Comparison of ENCODE assay signal across 8 cellular contexts in the genomic region with DNA sequence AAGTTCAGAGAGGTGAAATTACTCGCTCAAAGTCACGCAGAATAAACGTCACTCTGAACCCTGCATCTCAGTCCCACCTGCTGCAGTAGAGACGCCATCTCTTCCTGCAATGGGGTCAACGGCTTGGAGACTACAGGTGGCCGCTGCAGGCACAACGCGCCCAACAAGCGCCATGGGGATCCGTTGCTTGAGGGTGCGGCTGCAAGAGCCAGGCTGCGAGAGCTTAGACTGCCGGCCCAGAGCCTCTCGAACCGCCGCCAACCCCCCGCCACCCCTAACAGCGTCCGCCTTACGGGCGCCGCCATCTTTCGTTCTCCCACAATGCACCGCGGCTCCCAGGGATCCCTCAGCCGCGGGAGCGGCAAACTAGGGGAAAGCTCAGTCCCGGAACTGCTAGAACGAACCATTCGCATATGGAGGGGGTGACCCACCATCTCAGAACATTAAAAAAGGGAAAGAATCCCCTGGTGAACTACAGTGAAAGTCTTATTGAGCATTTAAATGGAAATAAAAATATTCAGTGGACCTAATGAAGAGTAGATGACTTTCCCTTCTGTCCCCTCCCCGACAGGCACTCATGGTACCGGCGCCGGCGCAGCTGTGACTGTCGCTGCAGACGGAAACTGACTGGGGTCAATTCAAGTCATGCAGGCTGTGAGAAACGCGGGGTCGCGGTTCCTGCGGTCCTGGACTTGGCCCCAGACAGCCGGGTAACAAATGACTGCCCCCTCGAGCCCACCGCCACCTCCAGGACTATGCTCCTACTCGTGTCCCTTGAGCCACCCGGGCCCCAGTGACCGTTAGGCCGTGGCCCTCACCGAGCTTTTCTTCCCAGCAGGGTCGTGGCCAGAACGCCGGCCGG. TPM values are rescaled to one million over a fixed set of nuclear protein-coding genes. Genes with fewer than 3 reads are reported as not detected.
DNase-seq lines count a peak whose midpoint lies in the region; ATAC-seq and TF ChIP-seq lines count a peak whose summit lies in the region.

A gene (minus strand): TSS at position 316 of the 862 bp plus-strand sequence. CDS start 11 bp downstream, at position 305.
A gene (plus strand): TSS at position 636 of the 862 bp plus-strand sequence. CDS start 10 bp downstream, at position 646.

- CTCF ChIA-PET in SK-N-SH (lab: Yijun Ruan, JAX), result interaction anchor here (0.7 to 5.3 kb wide), 10 partner anchors 9 to 438 kb away, joined by 3 to 31 read pairs (median 4); no protein-coding TSS in a partner anchor

- peaks cover 9% of the 10 kb centered on the region for H3F3A ChIP-seq in SK-N-SH (replicated peaks; ENCODE audit: insufficient read depth)

- no peak for TF ChIP-seq CTCF in NB4 (IDR thresholded peaks at IDR 0.05; ENCODE audit: low read depth, low read length)
- no peak for TF ChIP-seq CTCF in SK-N-SH (IDR thresholded peaks at IDR 0.05)
- TF ChIP-seq CTCF in suprapubic skin (IDR thresholded peaks at IDR 0.05), result no peak

- H3K4me3 ChIP-seq in GM08714 (ENCODE audit: low read length), result peak within 1 kb of the TSS; percentile 91
- peak within 1 kb of the TSS; percentile 86 for H3K4me3 ChIP-seq in NB4 (ENCODE audit: low read depth, low read length)
- peak within 1 kb of the TSS; percentile 94 to 97 for H3K4me3 ChIP-seq in SK-N-SH (ENCODE audit: low read depth in 2 of 2, low read length in 1 of 2)
- peak within 1 kb of the TSS; percentile 95 for H3K4me3 ChIP-seq in suprapubic skin

- peak within 1 kb of the TSS; percentile 77 to 95 for H3K27ac ChIP-seq in SK-N-SH (ENCODE audit: low read depth in 2 of 2, low read length in 1 of 2)
- peak within 1 kb of the TSS; percentile 91 for H3K27ac ChIP-seq in suprapubic skin

- H3K27me3 ChIP-seq in SK-N-SH (ENCODE audit: insufficient read depth) (no peaks in the 10 kb centered on the region), suprapubic skin (no peaks in the 10 kb centered on the region)

- H3K4me1 ChIP-seq in SK-N-SH (ENCODE audit: control insufficient read depth in 1 of 2, insufficient read depth in 2 of 2, low read depth in 1 of 2, low read length in 1 of 2) (peaks cover 8 to 17% of the 10 kb centered on the region in 2 experiments; a peak in 3 of 4 replicates), suprapubic skin (peaks cover 23% of the 10 kb centered on the region)

- POLR2A ChIA-PET in SK-N-SH (lab: Yijun Ruan, JAX), result interaction anchor here (0.5 to 1.0 kb wide), 3 partner anchors 12 to 211 kb away, joined by 3 to 4 read pairs (median 4); a partner anchor contains a TSS

- H3K79me2 ChIP-seq in SK-N-SH (ENCODE audit: insufficient read depth), result peaks cover 39% of the 10 kb centered on the region

- TF ChIP-seq EP300 in SK-N-SH (IDR thresholded peaks at IDR 0.05; ENCODE audit: borderline replicate concordance in 1 of 2, low read depth in 1 of 2, low read length in 1 of 2), result peak in 1 of 2 experiments; percentile 58; a peak in 1 of 4 replicates
- no peak for TF ChIP-seq EP300 in suprapubic skin (IDR thresholded peaks at IDR 0.05)

- H3K9me3 ChIP-seq in SK-N-SH (no peaks in the 10 kb centered on the region), suprapubic skin (no peaks in the 10 kb centered on the region)

- H3K9ac ChIP-seq in SK-N-SH, result peak within 1 kb of the TSS; percentile 77

- no peaks in the 10 kb centered on the region for H3K9me2 ChIP-seq in SK-N-SH

- DNase-seq in NB4 (ENCODE audit: low read depth) (peak; percentile 90), SK-N-SH (peak; percentile 92), globus pallidus (ENCODE audit: low spot score) (peak; percentile 91), occipital lobe (lab: John Stamatoyannopoulos, UW) (peak; percentile 77), suprapubic skin (ENCODE audit: low spot score in 2 of 2) (peak; percentile 89 to 93)
- peak; percentile 91 for DNase-seq in activated naive CD4-positive, alpha-beta T cell treated with anti-CD3 and anti-CD28 coated beads, Interleukin-2, amount 50 U/mL, for 16 hours

- H3K4me2 ChIP-seq in SK-N-SH, result peak within 1 kb of the TSS; percentile 88

- ATAC-seq in HG02571 (IDR thresholded peaks at IDR 0.05; ENCODE audit: unreplicated experiment), result peak; percentile 87

- peak within 1 kb of the TSS; percentile 65 for H2AFZ ChIP-seq in SK-N-SH (ENCODE audit: low read depth)

- no peaks in the 10 kb centered on the region for H4K20me1 ChIP-seq in SK-N-SH (ENCODE audit: insufficient read depth)

- under 1% methylated on average over 32 of the region's 55 CpGs for WGBS in SK-N-SH (ENCODE audit: low lambda C conversion rate)
- WGBS in suprapubic skin, result under 1% methylated on average over 29 of the region's 55 CpGs

- peak; percentile 70 for TF ChIP-seq POLR2A in NB4 (IDR thresholded peaks at IDR 0.05; ENCODE audit: extremely low read depth, insufficient read length)
- TF ChIP-seq POLR2A in suprapubic skin (IDR thresholded peaks at IDR 0.05), result no peak

- TF ChIP-seq RAD21 in SK-N-SH (IDR thresholded peaks at IDR 0.05; ENCODE audit: low read length), result no peak

- H3K36me3 ChIP-seq in SK-N-SH (replicated peaks in 1 of 2; ENCODE audit: control insufficient read depth in 1 of 2, insufficient read depth in 2 of 2, low read length in 1 of 2) (peaks cover 9 to 44% of the 10 kb centered on the region in 2 experiments), suprapubic skin (peaks cover 29% of the 10 kb centered on the region)

TF ChIP-seq in SK-N-SH, 30 proteins besides CTCF, POLR2A, EP300 and RAD21 (continues in another document):
- TF ChIP-seq NFIC (IDR thresholded peaks at IDR 0.05; ENCODE audit: borderline replicate concordance), result no peak
- TF ChIP-seq, protein P1, sequence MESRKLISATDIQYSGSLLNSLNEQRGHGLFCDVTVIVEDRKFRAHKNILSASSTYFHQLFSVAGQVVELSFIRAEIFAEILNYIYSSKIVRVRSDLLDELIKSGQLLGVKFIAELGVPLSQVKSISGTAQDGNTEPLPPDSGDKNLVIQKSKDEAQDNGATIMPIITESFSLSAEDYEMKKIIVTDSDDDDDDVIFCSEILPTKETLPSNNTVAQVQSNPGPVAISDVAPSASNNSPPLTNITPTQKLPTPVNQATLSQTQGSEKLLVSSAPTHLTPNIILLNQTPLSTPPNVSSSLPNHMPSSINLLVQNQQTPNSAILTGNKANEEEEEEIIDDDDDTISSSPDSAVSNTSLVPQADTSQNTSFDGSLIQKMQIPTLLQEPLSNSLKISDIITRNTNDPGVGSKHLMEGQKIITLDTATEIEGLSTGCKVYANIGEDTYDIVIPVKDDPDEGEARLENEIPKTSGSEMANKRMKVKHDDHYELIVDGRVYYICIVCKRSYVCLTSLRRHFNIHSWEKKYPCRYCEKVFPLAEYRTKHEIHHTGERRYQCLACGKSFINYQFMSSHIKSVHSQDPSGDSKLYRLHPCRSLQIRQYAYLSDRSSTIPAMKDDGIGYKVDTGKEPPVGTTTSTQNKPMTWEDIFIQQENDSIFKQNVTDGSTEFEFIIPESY (IDR thresholded peaks at IDR 0.05; ENCODE audit: borderline replicate concordance, low read depth), result no peak
- TF ChIP-seq NRF1 (IDR thresholded peaks at IDR 0.05; ENCODE audit: low read depth, low read length), result peak; percentile 49
- TF ChIP-seq TEAD4 (IDR thresholded peaks at IDR 0.05; ENCODE audit: borderline replicate concordance, insufficient read depth), result no peak
- TF ChIP-seq GATA2 (CRISPR knock-in tag; IDR thresholded peaks at IDR 0.05), result no peak
- no peak for TF ChIP-seq EZH2phosphoT487 (IDR thresholded peaks at IDR 0.05; ENCODE audit: borderline replicate concordance, low read depth)
- TF ChIP-seq FOXJ3 (CRISPR knock-in tag; IDR thresholded peaks at IDR 0.05), result no peak
- TF ChIP-seq MXI1 (IDR thresholded peaks at IDR 0.05; ENCODE audit: low read depth, low read length), result peak; percentile 87
- TF ChIP-seq TCF12 (IDR thresholded peaks at IDR 0.05), result peak; percentile 30; the same call in 1 of the 2 replicates
- peak; percentile 56 for TF ChIP-seq JUND (IDR thresholded peaks at IDR 0.05)
- TF ChIP-seq, protein P2, sequence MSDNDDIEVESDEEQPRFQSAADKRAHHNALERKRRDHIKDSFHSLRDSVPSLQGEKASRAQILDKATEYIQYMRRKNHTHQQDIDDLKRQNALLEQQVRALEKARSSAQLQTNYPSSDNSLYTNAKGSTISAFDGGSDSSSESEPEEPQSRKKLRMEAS (IDR thresholded peaks at IDR 0.05; ENCODE audit: low read depth), result peak; percentile 75
- TF ChIP-seq, protein P3, sequence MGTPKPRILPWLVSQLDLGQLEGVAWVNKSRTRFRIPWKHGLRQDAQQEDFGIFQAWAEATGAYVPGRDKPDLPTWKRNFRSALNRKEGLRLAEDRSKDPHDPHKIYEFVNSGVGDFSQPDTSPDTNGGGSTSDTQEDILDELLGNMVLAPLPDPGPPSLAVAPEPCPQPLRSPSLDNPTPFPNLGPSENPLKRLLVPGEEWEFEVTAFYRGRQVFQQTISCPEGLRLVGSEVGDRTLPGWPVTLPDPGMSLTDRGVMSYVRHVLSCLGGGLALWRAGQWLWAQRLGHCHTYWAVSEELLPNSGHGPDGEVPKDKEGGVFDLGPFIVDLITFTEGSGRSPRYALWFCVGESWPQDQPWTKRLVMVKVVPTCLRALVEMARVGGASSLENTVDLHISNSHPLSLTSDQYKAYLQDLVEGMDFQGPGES (IDR thresholded peaks at IDR 0.05; ENCODE audit: low read depth, low read length), result no peak
- TF ChIP-seq RXRA (IDR thresholded peaks at IDR 0.05; ENCODE audit: borderline replicate concordance, low read depth), result peak; percentile 21; the same call in 1 of the 2 replicates
- TF ChIP-seq POLR2AphosphoS5 (IDR thresholded peaks at IDR 0.05; ENCODE audit: low read depth, low read length), result peak; percentile 54

RNA-seq across cellular contexts. Expression of the first gene that starts in this region (rescaled TPM):
- 33.8 and 36.6 TPM in 2 replicates for polyA plus RNA-seq in SK-N-SH (2012; rRNA removed)
- 37.6 and 40.1 TPM in 2 replicates for polyA plus RNA-seq in SK-N-SH (2012; cell fraction: cytosol; rRNA removed)
- 22.0 and 22.1 TPM in 2 replicates for polyA plus RNA-seq in SK-N-SH (2012; cell fraction: nucleus; rRNA removed)
- total RNA-seq in occipital lobe (15.6 TPM), suprapubic skin (10 to 100 TPM; 12.1 to 19.4 (median 15.7) TPM)

RNA-seq across cellular contexts. Expression of the second gene that starts in this region (rescaled TPM):
- 70.0 and 101 TPM in 2 replicates for polyA plus RNA-seq in SK-N-SH (2012; rRNA removed)
- 66.9 TPM in 2 replicates for polyA plus RNA-seq in SK-N-SH (2012; cell fraction: cytosol; rRNA removed)
- polyA plus RNA-seq in SK-N-SH (2012; cell fraction: nucleus; rRNA removed), result 50.3 and 60.9 TPM in 2 replicates
- total RNA-seq in occipital lobe, result 16.7 TPM
- total RNA-seq in suprapubic skin, result 10 to 100 TPM; 20.0 to 32.7 (median 28.9) TPM

Comparison
In these comparisons a context has a peak if more than half of its experiments do, and no peak if none do; other contexts are left out.
1. Peak in every context shown above with its lines: DNase-seq, ATAC-seq, H3K4me3 ChIP-seq and H3K27ac ChIP-seq.